In genomic region chr12:46553266-46553665, GRCh38 we compare ENCODE assay signal across 16 cellular contexts.
DNase-seq lines count a peak whose midpoint lies in the region; ATAC-seq, FAIRE-seq and TF ChIP-seq lines count a peak whose summit lies in the region.
"Had no signal": no experiment of that assay in that cellular context is flagged by ENCODE, and none has a peak within 500 bp of the region (broad histone marks: within the 10 kb centered on the region; RNA-seq: fewer than 3 reads in every experiment).

No MANE protein-coding gene starts in this region.

- H3K4me1 ChIP-seq in gastrocnemius medialis (peaks cover 63 to 72% of the 10 kb centered on the region in 2 donors), spleen (peaks cover 0 to 27% (median 2%) of the 10 kb centered on the region in 6 donors)

- ATAC-seq in esophagus mucosa (peak; percentile 39), gastrocnemius medialis (peak; percentile 76 to 90), GM19324 (IDR thresholded peaks at IDR 0.05; ENCODE audit: low FRiP score, unreplicated experiment) (no peak)
- ATAC-seq: T-helper 17 cell had no signal

- TF ChIP-seq CTCF in gastrocnemius medialis (IDR thresholded peaks at IDR 0.05 in 4 of 5, conservative IDR thresholded peaks at IDR 0.05 in 1 of 5), result no peak
- TF ChIP-seq CTCF in spleen (IDR thresholded peaks at IDR 0.05 in 8 of 11, conservative IDR thresholded peaks at IDR 0.05 in 3 of 11), result no peak

- DNase-seq in EH (ENCODE audit: low read depth) (peak; percentile 73), RCC 7860 (ENCODE audit: low spot score) (peak; percentile 14), gastrocnemius medialis (peak; percentile 63 to 78), spleen (no peak)
- no peak for DNase-seq in activated T-cell treated with anti-CD3 and anti-CD28 coated beads, Interleukin-2, amount 50 U/mL, for 48 hours
- no peak for DNase-seq in stimulated activated naive CD4-positive, alpha-beta T cell treated with Interleukin-2 at 50 U/mL for 16 hours (lab: John Stamatoyannopoulos, UW)
- DNase-seq: amniotic stem cell, Caco-2, erythroblast, NCI-H1048, NCI-H774, T-helper 17 cell had no signal

- FAIRE-seq in RCC 7860 (lab: Jason Lieb, UNC), result peak; percentile 31
- FAIRE-seq: GM19239 had no signal

- H3K27me3 ChIP-seq in gastrocnemius medialis (no peaks in the 10 kb centered on the region), spleen (replicated peaks in 1 of 7) (no peaks in the 10 kb centered on the region)

- H3K27ac ChIP-seq in gastrocnemius medialis, result peak overlapping the region; percentile 68 to 90 (median 80)
- H3K27ac ChIP-seq in spleen, result peak overlapping the region in 1 of 8 donors; percentile 4

- in situ Hi-C loops in gastrocnemius medialis (cut with MboI; ENCODE audit: low sequenced_read_pairs in 4 of 4), result loop anchor here in 2 of 4 donors (10.0 to 25.0 kb wide), 2 partner anchors 166 to 168 kb away; no protein-coding TSS in a partner anchor

- no peak for TF ChIP-seq POLR2A in gastrocnemius medialis (IDR thresholded peaks at IDR 0.05)
- no peak for TF ChIP-seq POLR2A in spleen (IDR thresholded peaks at IDR 0.05)

- intact Hi-C loops in gastrocnemius medialis (cut with DNase I; ENCODE audit: low total_unique reads) (loop anchor here (10.0 kb wide), 1 partner anchor 222 kb away; no protein-coding TSS in a partner anchor), spleen (cut with DNase I; ENCODE audit: low total_unique reads) (no loop called here)

- H3K9me3 ChIP-seq in gastrocnemius medialis, result no peaks in the 10 kb centered on the region
- H3K9me3 ChIP-seq in spleen, result no peaks in the 10 kb centered on the region
- H3K9me3 ChIP-seq: Caco-2, thoracic aorta had no signal

- no peak overlapping the region for H3K4me3 ChIP-seq in gastrocnemius medialis
- no peak overlapping the region for H3K4me3 ChIP-seq in spleen
- H3K4me3 ChIP-seq: thoracic aorta had no signal

- WGBS in spleen, 5 donors, result 63 to 85% (median 79%) methylated on average over 2 of the region's 2 CpGs

- H3K36me3 ChIP-seq in gastrocnemius medialis (no peaks in the 10 kb centered on the region), spleen (no peaks in the 10 kb centered on the region)
- H3K36me3 ChIP-seq: thoracic aorta had no signal

Comparison
In these comparisons a context has a peak if more than half of its experiments do, and no peak if none do; other contexts are left out.
1. DNase-seq: peak in EH (single experiment), RCC 7860 (single experiment) and gastrocnemius medialis (2 of 2); none in activated T-cell treated with anti-CD3 and anti-CD28 coated beads, Interleukin-2, amount 50 U/mL, for 48 hours (0 of 2), spleen (single experiment) and stimulated activated naive CD4-positive, alpha-beta T cell treated with Interleukin-2 at 50 U/mL for 16 hours (single experiment).